In the genomic region with DNA sequence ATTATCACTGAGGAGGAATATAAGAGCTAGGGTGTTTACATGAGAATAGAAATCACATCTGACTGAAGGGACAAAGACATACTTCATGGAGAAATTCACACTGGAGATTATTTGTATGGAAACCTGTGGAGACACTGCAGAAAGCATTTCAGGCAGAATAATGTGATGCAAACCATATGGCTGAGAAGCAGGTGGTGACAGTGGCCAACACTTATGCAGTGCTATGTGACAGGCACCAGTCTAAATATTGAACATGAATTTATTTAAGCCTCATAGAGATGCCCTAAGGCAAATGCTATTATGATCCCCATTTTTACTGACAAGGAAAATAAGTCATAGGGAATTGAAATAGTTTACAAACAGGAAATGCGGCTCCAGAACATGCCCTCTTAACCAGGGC, we compare ENCODE assay signal across 9 cellular contexts.
"Had no signal": no experiment of that assay in that cellular context is flagged by ENCODE, and none has a peak within 500 bp of the region (broad histone marks: within the 10 kb centered on the region; RNA-seq: fewer than 3 reads in every experiment).

No MANE protein-coding gene starts in this region.

- H3K4me3 ChIP-seq: GM23248, HAP-1 had no signal

- H2AFZ ChIP-seq: GM23248 had no signal

- ATAC-seq: HCT116, HepG2 had no signal

- H3K9ac ChIP-seq: GM23248 had no signal

- DNase-seq: GM23248, GOT3, H7, HFFc6, KBM-7 had no signal

- H3K36me3 ChIP-seq: HAP-1 had no signal

- H3K27ac ChIP-seq: GM23248, HL-60 had no signal

- FAIRE-seq: HepG2 had no signal
